Comparison of ENCODE assay signal across 9 cellular contexts in the genomic region with DNA sequence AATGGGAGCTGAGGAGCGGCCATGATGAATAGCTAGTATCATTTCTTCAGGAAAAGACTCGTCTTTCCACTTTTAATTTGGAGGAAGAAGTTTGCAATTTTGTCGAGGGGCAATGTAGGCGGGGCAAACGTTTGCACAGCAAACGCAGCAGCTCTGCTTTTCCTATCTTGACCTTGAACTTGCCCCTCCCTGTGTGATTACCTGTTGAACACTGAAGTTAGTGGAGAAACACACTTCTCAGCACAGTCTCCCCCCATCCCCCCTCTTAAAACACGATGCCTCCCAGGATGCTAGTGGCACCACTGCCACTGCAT. TPM values are rescaled to one million over a fixed set of nuclear protein-coding genes. Genes with fewer than 3 reads are reported as not detected.
DNase-seq lines count a peak whose midpoint lies in the region; ATAC-seq and TF ChIP-seq lines count a peak whose summit lies in the region.
"Had no signal": no experiment of that assay in that cellular context is flagged by ENCODE, and none has a peak within 500 bp of the region (broad histone marks: within the 10 kb centered on the region; RNA-seq: fewer than 3 reads in every experiment).

No MANE protein-coding gene starts in this region.

- no peak for DNase-seq in AG09309 (ENCODE audit: low read depth)
- no peak for DNase-seq in natural killer cell
- no peak for DNase-seq in GDM1 (lab: John Stamatoyannopoulos, UW)
- DNase-seq in SW480 (ENCODE audit: low spot score): no peak
- DNase-seq: IMR-90 had no signal

- H3K36me3 ChIP-seq in HUES6 (ENCODE audit: control insufficient read depth, insufficient read depth, low read length): no peaks in the 10 kb centered on the region

- peaks cover 6% of the 10 kb centered on the region for H3K9me3 Mint-ChIP-seq in dendritic cell treated with granulocyte-macrophage colony-stimulating factor and Interleukin-4, amounts not matched to agents 40 ng/mL and 50 ng/mL, for 4 days
- H3K9me3 Mint-ChIP-seq in natural killer cell: no peaks in the 10 kb centered on the region

- H3K9ac ChIP-seq in HUES6 (ENCODE audit: low read length): peak overlapping the region; percentile 80

- intact Hi-C loops in dendritic cell treated with granulocyte-macrophage colony-stimulating factor and Interleukin-4, amounts not matched to agents 40 ng/mL and 50 ng/mL, for 4 days (cut with micrococcal nuclease): no loop called here
- intact Hi-C loops in natural killer cell (cut with micrococcal nuclease): no loop called here

- H3K9me3 ChIP-seq in HUES6 (ENCODE audit: control insufficient read depth, insufficient read depth, low read depth, low read length): 0 out of 2 replicates have a peak, but pooled peaks cover 4% of the 10 kb centered on the region

- H3K4me3 ChIP-seq in AG09309 (ENCODE audit: control insufficient read depth, low read depth, low read length): peak overlapping the region; percentile 76
- peak overlapping the region; percentile 79 for H3K4me3 ChIP-seq in HUES6 (ENCODE audit: low read depth, low read length)

- H3K4me1 ChIP-seq in HUES6 (ENCODE audit: control insufficient read depth, insufficient read depth, low read length): peaks cover 5% of the 10 kb centered on the region; the same call in 1 of the 2 replicates

- ATAC-seq in natural killer cell (no peak), GM19455 (IDR thresholded peaks at IDR 0.05; ENCODE audit: unreplicated experiment) (no peak), GM21576 (IDR thresholded peaks at IDR 0.05; ENCODE audit: unreplicated experiment) (no peak)

- H3K27ac ChIP-seq in HUES6 (ENCODE audit: low read depth, low read length): no peak overlapping the region

- H3K4me3 Mint-ChIP-seq in dendritic cell treated with granulocyte-macrophage colony-stimulating factor and Interleukin-4, amounts not matched to agents 40 ng/mL and 50 ng/mL, for 4 days: peak overlapping the region; percentile 82
- H3K4me3 Mint-ChIP-seq in natural killer cell: peak overlapping the region; percentile 93

- TF ChIP-seq CTCF in AG09309 (IDR thresholded peaks at IDR 0.05; ENCODE audit: control insufficient read depth, insufficient read depth, low read depth, low read length, missing control alignments) (peak; percentile 18), natural killer cell (IDR thresholded peaks at IDR 0.05) (no peak)

- peak overlapping the region; percentile 78 for H3K27ac Mint-ChIP-seq in dendritic cell treated with granulocyte-macrophage colony-stimulating factor and Interleukin-4, amounts not matched to agents 40 ng/mL and 50 ng/mL, for 4 days
- peak overlapping the region in 1 of 2 donors; percentile 67 for H3K27ac Mint-ChIP-seq in natural killer cell

- H3K36me3 Mint-ChIP-seq in dendritic cell treated with granulocyte-macrophage colony-stimulating factor and Interleukin-4, amounts not matched to agents 40 ng/mL and 50 ng/mL, for 4 days (ENCODE audit: low read depth): no peaks in the 10 kb centered on the region
- no peaks in the 10 kb centered on the region for H3K36me3 Mint-ChIP-seq in natural killer cell

- peaks cover 57% of the 10 kb centered on the region for H3K27me3 Mint-ChIP-seq in dendritic cell treated with granulocyte-macrophage colony-stimulating factor and Interleukin-4, amounts not matched to agents 40 ng/mL and 50 ng/mL, for 4 days
- peaks cover 19 to 46% of the 10 kb centered on the region in 2 donors for H3K27me3 Mint-ChIP-seq in natural killer cell (ENCODE audit: low read depth in 2 of 2)

- H3K27me3 ChIP-seq in HUES6 (ENCODE audit: control insufficient read depth, insufficient read depth, low read length): peaks cover 55% of the 10 kb centered on the region

- H3K4me1 Mint-ChIP-seq in dendritic cell treated with granulocyte-macrophage colony-stimulating factor and Interleukin-4, amounts not matched to agents 40 ng/mL and 50 ng/mL, for 4 days (ENCODE audit: low read depth): peaks cover 39% of the 10 kb centered on the region
- peaks cover 29 to 32% of the 10 kb centered on the region in 2 donors for H3K4me1 Mint-ChIP-seq in natural killer cell

RNA-seq across cellular contexts. Expression of a gene that starts 0.2 kb away (rescaled TPM):
- total RNA-seq in natural killer cell: 1 to 10 TPM; 1.4 to 2.1 (median 2.0) TPM

RNA-seq across cellular contexts. Expression of a gene that starts 3.6 kb away (rescaled TPM):
- under 1 TPM in 1 of 3 donors, not detected in 2; 0.09 TPM for total RNA-seq in natural killer cell
- total RNA-seq: IMR-90 had no signal
